8 cellular contexts compared by ENCODE assay signal in genomic region chr2:121356058-121356640, GRCh38.
DNase-seq lines count a peak whose midpoint lies in the region; ATAC-seq, FAIRE-seq and TF ChIP-seq lines count a peak whose summit lies in the region.

No MANE protein-coding gene starts in this region.

- H3K27me3 ChIP-seq in DND-41 (ENCODE audit: insufficient read depth, low read length, poor library complexity): no peaks in the 10 kb centered on the region
- H3K27me3 ChIP-seq in adipocyte (replicated peaks; ENCODE audit: control insufficient read depth, insufficient read depth, low read length): no peaks in the 10 kb centered on the region
- H3K27me3 ChIP-seq in right atrium auricular region: no peaks in the 10 kb centered on the region
- no peaks in the 10 kb centered on the region for H3K27me3 ChIP-seq in small intestine (ENCODE audit: control insufficient read depth in 2 of 2, insufficient read depth in 2 of 2, low read length in 2 of 2)

- no peak overlapping the region for H2AFZ ChIP-seq in DND-41 (ENCODE audit: low read depth, low read length)

- ATAC-seq in DND-41 (ENCODE audit: insufficient read depth, low read depth) (peak; percentile 49), GM21786 (IDR thresholded peaks at IDR 0.05; ENCODE audit: unreplicated experiment) (no peak), HG02623 (IDR thresholded peaks at IDR 0.05; ENCODE audit: unreplicated experiment) (no peak)

- CTCF ChIA-PET in HEK293T (lab: Yijun Ruan, JAX): interaction anchor here (0.5 to 4.3 kb wide), 18 partner anchors 11 to 675 kb away, joined by 3 to 47 read pairs (median 4); no protein-coding TSS in a partner anchor

- H3K9me3 ChIP-seq in DND-41 (ENCODE audit: insufficient read depth, low read length, severe bottlenecking) (no peaks in the 10 kb centered on the region), adipocyte (ENCODE audit: control insufficient read depth, low read length) (no peaks in the 10 kb centered on the region), right atrium auricular region (no peaks in the 10 kb centered on the region), small intestine (ENCODE audit: control insufficient read depth, low read depth) (no peaks in the 10 kb centered on the region)

- H3K27ac ChIP-seq in DND-41 (ENCODE audit: low read length) (no peak overlapping the region), right atrium auricular region (no peak overlapping the region), small intestine (ENCODE audit: low read depth in 1 of 2, low read length in 1 of 2) (no peak overlapping the region)

- H3K4me3 ChIP-seq in DND-41 (ENCODE audit: low read depth in 1 of 2, low read length in 2 of 2) (no peak overlapping the region), adipocyte (ENCODE audit: low read length) (no peak overlapping the region), right atrium auricular region (no peak overlapping the region), small intestine (ENCODE audit: low read depth in 1 of 2, low read length in 2 of 2) (no peak overlapping the region)

- H4K20me1 ChIP-seq in DND-41 (ENCODE audit: insufficient read depth, low read length): no peaks in the 10 kb centered on the region

- 21 to 37% (median 32%) methylated on average over 9 of the region's 9 CpGs for WGBS in small intestine, 3 donors

- H3K4me2 ChIP-seq in DND-41 (ENCODE audit: insufficient read depth, low read length): no peak overlapping the region

- FAIRE-seq in small intestine (lab: Jason Lieb, UNC): no peak

- peak; percentile 64 for TF ChIP-seq CTCF in DND-41 (IDR thresholded peaks at IDR 0.05; ENCODE audit: borderline replicate concordance, extremely low read depth, low read length, poor library complexity, severe bottlenecking)
- peak; percentile 42 to 74 for TF ChIP-seq CTCF in right atrium auricular region (IDR thresholded peaks at IDR 0.05)

- H3K79me2 ChIP-seq in DND-41 (ENCODE audit: insufficient read depth, low read length): no peaks in the 10 kb centered on the region

- H3K4me1 ChIP-seq in DND-41 (ENCODE audit: insufficient read depth, low read length) (no peaks in the 10 kb centered on the region), adipocyte (ENCODE audit: control insufficient read depth, insufficient read depth, low read length) (peaks cover 9% of the 10 kb centered on the region), right atrium auricular region (peaks cover 0 to 15% of the 10 kb centered on the region in 2 donors), small intestine (ENCODE audit: control insufficient read depth in 2 of 2, insufficient read depth in 1 of 2, low read depth in 1 of 2, low read length in 1 of 2) (no peaks in the 10 kb centered on the region)

- H3K9ac ChIP-seq in DND-41 (ENCODE audit: low read depth, low read length): no peak overlapping the region
- H3K9ac ChIP-seq in adipocyte (ENCODE audit: low read length): no peak overlapping the region

- POLR2A ChIA-PET in HEK293T (lab: Yijun Ruan, JAX): no interaction called here

- H3K36me3 ChIP-seq in DND-41 (ENCODE audit: insufficient read depth, low read length) (peaks cover 81% of the 10 kb centered on the region), adipocyte (ENCODE audit: control insufficient read depth, insufficient read depth, low read length, severe bottlenecking) (peaks cover 72% of the 10 kb centered on the region), right atrium auricular region (peaks cover 44% of the 10 kb centered on the region), small intestine (ENCODE audit: control insufficient read depth in 2 of 2, insufficient read depth in 2 of 2, low read length in 2 of 2) (peaks cover 2 to 19% of the 10 kb centered on the region in 2 donors)

- DNase-seq in DND-41 (peak; percentile 33), HEK293T (ENCODE audit: extremely low spot score) (peak; percentile 70), NCI-H2196 treated with DMSO at 0.1 percent for 48 hours (lab: John Stamatoyannopoulos, UW; ENCODE audit: unreplicated experiment) (peak; percentile 65), adipocyte (ENCODE audit: low read depth) (peak; percentile 84), right atrium auricular region (ENCODE audit: low spot score) (no peak), small intestine (peak; percentile 79)

TF ChIP-seq in HEK293T, 16 proteins besides CTCF, POLR2A, EP300 and RAD21:
- TF ChIP-seq SUZ12 (IDR thresholded peaks at IDR 0.05) (no peak), NFRKB (IDR thresholded peaks at IDR 0.05) (no peak), SP1 (IDR thresholded peaks at IDR 0.05) (no peak), FOXK2 (IDR thresholded peaks at IDR 0.05) (no peak), FOXM1 (IDR thresholded peaks at IDR 0.05; ENCODE audit: borderline replicate concordance) (no peak), PKNOX1 (IDR thresholded peaks at IDR 0.05) (no peak), TARDBP (IDR thresholded peaks at IDR 0.05) (no peak), L3MBTL2 (conservative IDR thresholded peaks at IDR 0.05) (no peak), CTBP1 (IDR thresholded peaks at IDR 0.05; ENCODE audit: borderline replicate concordance) (no peak), HDGF (IDR thresholded peaks at IDR 0.05; ENCODE audit: borderline replicate concordance) (no peak), ARNT (IDR thresholded peaks at IDR 0.05) (no peak), BHLHE40 (IDR thresholded peaks at IDR 0.05; ENCODE audit: borderline replicate concordance) (no peak), LEF1 (IDR thresholded peaks at IDR 0.05; ENCODE audit: borderline replicate concordance) (no peak), ZNF384 (IDR thresholded peaks at IDR 0.05) (no peak), ELF4 (IDR thresholded peaks at IDR 0.05) (no peak), FOXA1 (IDR thresholded peaks at IDR 0.05) (no peak)
